Comparison of ENCODE assay signal across 1 cellular context in the genomic region with DNA sequence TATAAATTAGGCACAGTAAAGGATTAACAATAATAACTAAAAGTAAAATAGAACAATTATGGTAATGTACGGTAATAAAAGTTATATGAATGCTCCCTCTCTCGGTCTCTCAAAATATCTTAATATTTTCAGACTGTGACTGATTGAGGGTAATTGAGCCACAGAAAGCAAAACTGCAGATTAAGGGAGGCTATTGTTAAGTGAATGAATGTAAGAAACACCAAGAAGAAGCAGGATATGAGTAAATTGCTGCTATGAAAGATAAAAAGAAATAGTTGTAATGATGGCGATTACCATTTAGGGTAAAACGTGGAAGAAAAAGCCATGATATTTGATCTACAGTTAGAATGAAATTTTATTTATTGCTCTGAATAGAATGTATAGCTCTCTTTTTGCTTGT.
TF ChIP-seq lines count a peak whose summit lies in the region.

No MANE protein-coding gene starts in this region.

TF ChIP-seq in WTC11, 78 proteins besides CTCF, POLR2A, EP300 and RAD21 (continued from another document):
- TF ChIP-seq, protein P1, sequence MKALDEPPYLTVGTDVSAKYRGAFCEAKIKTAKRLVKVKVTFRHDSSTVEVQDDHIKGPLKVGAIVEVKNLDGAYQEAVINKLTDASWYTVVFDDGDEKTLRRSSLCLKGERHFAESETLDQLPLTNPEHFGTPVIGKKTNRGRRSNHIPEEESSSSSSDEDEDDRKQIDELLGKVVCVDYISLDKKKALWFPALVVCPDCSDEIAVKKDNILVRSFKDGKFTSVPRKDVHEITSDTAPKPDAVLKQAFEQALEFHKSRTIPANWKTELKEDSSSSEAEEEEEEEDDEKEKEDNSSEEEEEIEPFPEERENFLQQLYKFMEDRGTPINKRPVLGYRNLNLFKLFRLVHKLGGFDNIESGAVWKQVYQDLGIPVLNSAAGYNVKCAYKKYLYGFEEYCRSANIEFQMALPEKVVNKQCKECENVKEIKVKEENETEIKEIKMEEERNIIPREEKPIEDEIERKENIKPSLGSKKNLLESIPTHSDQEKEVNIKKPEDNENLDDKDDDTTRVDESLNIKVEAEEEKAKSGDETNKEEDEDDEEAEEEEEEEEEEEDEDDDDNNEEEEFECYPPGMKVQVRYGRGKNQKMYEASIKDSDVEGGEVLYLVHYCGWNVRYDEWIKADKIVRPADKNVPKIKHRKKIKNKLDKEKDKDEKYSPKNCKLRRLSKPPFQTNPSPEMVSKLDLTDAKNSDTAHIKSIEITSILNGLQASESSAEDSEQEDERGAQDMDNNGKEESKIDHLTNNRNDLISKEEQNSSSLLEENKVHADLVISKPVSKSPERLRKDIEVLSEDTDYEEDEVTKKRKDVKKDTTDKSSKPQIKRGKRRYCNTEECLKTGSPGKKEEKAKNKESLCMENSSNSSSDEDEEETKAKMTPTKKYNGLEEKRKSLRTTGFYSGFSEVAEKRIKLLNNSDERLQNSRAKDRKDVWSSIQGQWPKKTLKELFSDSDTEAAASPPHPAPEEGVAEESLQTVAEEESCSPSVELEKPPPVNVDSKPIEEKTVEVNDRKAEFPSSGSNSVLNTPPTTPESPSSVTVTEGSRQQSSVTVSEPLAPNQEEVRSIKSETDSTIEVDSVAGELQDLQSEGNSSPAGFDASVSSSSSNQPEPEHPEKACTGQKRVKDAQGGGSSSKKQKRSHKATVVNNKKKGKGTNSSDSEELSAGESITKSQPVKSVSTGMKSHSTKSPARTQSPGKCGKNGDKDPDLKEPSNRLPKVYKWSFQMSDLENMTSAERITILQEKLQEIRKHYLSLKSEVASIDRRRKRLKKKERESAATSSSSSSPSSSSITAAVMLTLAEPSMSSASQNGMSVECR (CRISPR knock-in tag; IDR thresholded peaks at IDR 0.05; ENCODE audit: borderline replicate concordance), result no peak
- TF ChIP-seq, protein P2, sequence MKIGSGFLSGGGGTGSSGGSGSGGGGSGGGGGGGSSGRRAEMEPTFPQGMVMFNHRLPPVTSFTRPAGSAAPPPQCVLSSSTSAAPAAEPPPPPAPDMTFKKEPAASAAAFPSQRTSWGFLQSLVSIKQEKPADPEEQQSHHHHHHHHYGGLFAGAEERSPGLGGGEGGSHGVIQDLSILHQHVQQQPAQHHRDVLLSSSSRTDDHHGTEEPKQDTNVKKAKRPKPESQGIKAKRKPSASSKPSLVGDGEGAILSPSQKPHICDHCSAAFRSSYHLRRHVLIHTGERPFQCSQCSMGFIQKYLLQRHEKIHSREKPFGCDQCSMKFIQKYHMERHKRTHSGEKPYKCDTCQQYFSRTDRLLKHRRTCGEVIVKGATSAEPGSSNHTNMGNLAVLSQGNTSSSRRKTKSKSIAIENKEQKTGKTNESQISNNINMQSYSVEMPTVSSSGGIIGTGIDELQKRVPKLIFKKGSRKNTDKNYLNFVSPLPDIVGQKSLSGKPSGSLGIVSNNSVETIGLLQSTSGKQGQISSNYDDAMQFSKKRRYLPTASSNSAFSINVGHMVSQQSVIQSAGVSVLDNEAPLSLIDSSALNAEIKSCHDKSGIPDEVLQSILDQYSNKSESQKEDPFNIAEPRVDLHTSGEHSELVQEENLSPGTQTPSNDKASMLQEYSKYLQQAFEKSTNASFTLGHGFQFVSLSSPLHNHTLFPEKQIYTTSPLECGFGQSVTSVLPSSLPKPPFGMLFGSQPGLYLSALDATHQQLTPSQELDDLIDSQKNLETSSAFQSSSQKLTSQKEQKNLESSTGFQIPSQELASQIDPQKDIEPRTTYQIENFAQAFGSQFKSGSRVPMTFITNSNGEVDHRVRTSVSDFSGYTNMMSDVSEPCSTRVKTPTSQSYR (CRISPR knock-in tag; IDR thresholded peaks at IDR 0.05), result no peak
- TF ChIP-seq ZNF423 (CRISPR knock-in tag; IDR thresholded peaks at IDR 0.05) (no peak), CBFB (CRISPR knock-in tag; IDR thresholded peaks at IDR 0.05; ENCODE audit: low read depth) (no peak), RORB (CRISPR knock-in tag; IDR thresholded peaks at IDR 0.05) (no peak), ZNF317 (CRISPR knock-in tag; IDR thresholded peaks at IDR 0.05; ENCODE audit: borderline replicate concordance, low read depth) (no peak), GABPB1 (CRISPR knock-in tag; IDR thresholded peaks at IDR 0.05) (no peak)
- TF ChIP-seq, protein P3, sequence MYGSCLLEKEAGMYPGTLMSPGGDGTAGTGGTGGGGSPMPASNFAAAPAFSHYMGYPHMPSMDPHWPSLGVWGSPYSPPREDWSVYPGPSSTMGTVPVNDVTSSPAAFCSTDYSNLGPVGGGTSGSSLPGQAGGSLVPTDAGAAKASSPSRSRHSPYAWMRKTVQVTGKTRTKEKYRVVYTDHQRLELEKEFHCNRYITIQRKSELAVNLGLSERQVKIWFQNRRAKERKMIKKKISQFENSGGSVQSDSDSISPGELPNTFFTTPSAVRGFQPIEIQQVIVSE (CRISPR knock-in tag; IDR thresholded peaks at IDR 0.05; ENCODE audit: borderline replicate concordance), result no peak
- TF ChIP-seq, protein P4, sequence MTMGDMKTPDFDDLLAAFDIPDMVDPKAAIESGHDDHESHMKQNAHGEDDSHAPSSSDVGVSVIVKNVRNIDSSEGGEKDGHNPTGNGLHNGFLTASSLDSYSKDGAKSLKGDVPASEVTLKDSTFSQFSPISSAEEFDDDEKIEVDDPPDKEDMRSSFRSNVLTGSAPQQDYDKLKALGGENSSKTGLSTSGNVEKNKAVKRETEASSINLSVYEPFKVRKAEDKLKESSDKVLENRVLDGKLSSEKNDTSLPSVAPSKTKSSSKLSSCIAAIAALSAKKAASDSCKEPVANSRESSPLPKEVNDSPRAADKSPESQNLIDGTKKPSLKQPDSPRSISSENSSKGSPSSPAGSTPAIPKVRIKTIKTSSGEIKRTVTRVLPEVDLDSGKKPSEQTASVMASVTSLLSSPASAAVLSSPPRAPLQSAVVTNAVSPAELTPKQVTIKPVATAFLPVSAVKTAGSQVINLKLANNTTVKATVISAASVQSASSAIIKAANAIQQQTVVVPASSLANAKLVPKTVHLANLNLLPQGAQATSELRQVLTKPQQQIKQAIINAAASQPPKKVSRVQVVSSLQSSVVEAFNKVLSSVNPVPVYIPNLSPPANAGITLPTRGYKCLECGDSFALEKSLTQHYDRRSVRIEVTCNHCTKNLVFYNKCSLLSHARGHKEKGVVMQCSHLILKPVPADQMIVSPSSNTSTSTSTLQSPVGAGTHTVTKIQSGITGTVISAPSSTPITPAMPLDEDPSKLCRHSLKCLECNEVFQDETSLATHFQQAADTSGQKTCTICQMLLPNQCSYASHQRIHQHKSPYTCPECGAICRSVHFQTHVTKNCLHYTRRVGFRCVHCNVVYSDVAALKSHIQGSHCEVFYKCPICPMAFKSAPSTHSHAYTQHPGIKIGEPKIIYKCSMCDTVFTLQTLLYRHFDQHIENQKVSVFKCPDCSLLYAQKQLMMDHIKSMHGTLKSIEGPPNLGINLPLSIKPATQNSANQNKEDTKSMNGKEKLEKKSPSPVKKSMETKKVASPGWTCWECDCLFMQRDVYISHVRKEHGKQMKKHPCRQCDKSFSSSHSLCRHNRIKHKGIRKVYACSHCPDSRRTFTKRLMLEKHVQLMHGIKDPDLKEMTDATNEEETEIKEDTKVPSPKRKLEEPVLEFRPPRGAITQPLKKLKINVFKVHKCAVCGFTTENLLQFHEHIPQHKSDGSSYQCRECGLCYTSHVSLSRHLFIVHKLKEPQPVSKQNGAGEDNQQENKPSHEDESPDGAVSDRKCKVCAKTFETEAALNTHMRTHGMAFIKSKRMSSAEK (CRISPR knock-in tag; IDR thresholded peaks at IDR 0.05; ENCODE audit: borderline replicate concordance), result no peak
